ENCODE assay signal across 10 cellular contexts in genomic region chr20:52312131-52312729, GRCh38.
A peak's percentile ranks its signal among the peaks of the same experiment; 100 is the strongest.
DNase-seq lines count a peak whose midpoint lies in the region; ATAC-seq and TF ChIP-seq lines count a peak whose summit lies in the region.
"Had no signal": no experiment of that assay in that cellular context is flagged by ENCODE, and none has a peak within 500 bp of the region (broad histone marks: within the 10 kb centered on the region; RNA-seq: fewer than 3 reads in every experiment).

No MANE protein-coding gene starts in this region.

- H3K27ac Mint-ChIP-seq in activated naive CD8-positive, alpha-beta T cell treated with anti-CD3 and anti-CD28 coated beads for 36 hours, result no peak overlapping the region

- H3K9me3 ChIP-seq in Peyer's patch (no peaks in the 10 kb centered on the region), heart right ventricle (no peaks in the 10 kb centered on the region), sigmoid colon (no peaks in the 10 kb centered on the region)
- H3K9me3 ChIP-seq: BLaER1 had no signal

- H3K27me3 ChIP-seq in Peyer's patch (no peaks in the 10 kb centered on the region), heart right ventricle (peaks cover 0 to 5% (median 0%) of the 10 kb centered on the region in 7 donors), sigmoid colon (peaks cover 0 to 3% (median 0%) of the 10 kb centered on the region in 3 donors)
- H3K27me3 ChIP-seq: BLaER1 had no signal

- peaks cover 10% of the 10 kb centered on the region for H3K4me1 Mint-ChIP-seq in activated naive CD8-positive, alpha-beta T cell treated with anti-CD3 and anti-CD28 coated beads for 36 hours

- H3K4me1 ChIP-seq in Peyer's patch, result no peaks in the 10 kb centered on the region
- peaks cover 0 to 12% (median 3%) of the 10 kb centered on the region in 9 donors for H3K4me1 ChIP-seq in heart right ventricle
- H3K4me1 ChIP-seq in sigmoid colon, result peaks cover 0 to 5% (median 0%) of the 10 kb centered on the region in 4 donors

- H3K36me3 Mint-ChIP-seq in activated naive CD8-positive, alpha-beta T cell treated with anti-CD3 and anti-CD28 coated beads for 36 hours, result no peaks in the 10 kb centered on the region

- H3K4me3 ChIP-seq in LNCaP clone FGC (ENCODE audit: low read depth, low read length) (no peak overlapping the region), Peyer's patch (no peak overlapping the region), heart right ventricle (no peak overlapping the region), sigmoid colon (no peak overlapping the region)
- H3K4me3 ChIP-seq: BLaER1 had no signal

- DNase-seq in NCI-H1436 (lab: John Stamatoyannopoulos, UW), result peak; percentile 47
- no peak for DNase-seq in NCI-H1436 treated with DMSO at 0.1 percent for 48 hours (lab: John Stamatoyannopoulos, UW)
- DNase-seq in LNCaP clone FGC (ENCODE audit: low read depth), result peak; percentile 37
- DNase-seq in Peyer's patch, result peak in 2 of 3 donors; percentile 18 to 68
- DNase-seq in activated naive CD8-positive, alpha-beta T cell treated with anti-CD3 and anti-CD28 coated beads for 36 hours, result peak; percentile 22
- peak in 1 of 2 donors; percentile 40 for DNase-seq in heart right ventricle
- no peak for DNase-seq in sigmoid colon
- DNase-seq in NK-92 (lab: John Stamatoyannopoulos, UW; ENCODE audit: unreplicated experiment), result no peak

- intact Hi-C loops in heart right ventricle (cut with DNase I), result loop anchor here (1.0 to 10.0 kb wide), 13 partner anchors 63 to 1240 kb away; no protein-coding TSS in a partner anchor
- intact Hi-C loops in sigmoid colon (cut with DNase I), result loop anchor here (5.0 kb wide), 1 partner anchor 1235 kb away; no protein-coding TSS in a partner anchor

- WGBS in heart right ventricle, 2 donors, result 54 to 59% methylated on average over 2 of the region's 2 CpGs
- 46 to 62% methylated on average over 2 of the region's 2 CpGs for WGBS in sigmoid colon, 2 donors

- H3K36me3 ChIP-seq in Peyer's patch, result no peaks in the 10 kb centered on the region
- H3K36me3 ChIP-seq in heart right ventricle, result no peaks in the 10 kb centered on the region
- H3K36me3 ChIP-seq in sigmoid colon, result no peaks in the 10 kb centered on the region
- H3K36me3 ChIP-seq: BLaER1 had no signal

- H3K9me3 Mint-ChIP-seq in activated naive CD8-positive, alpha-beta T cell treated with anti-CD3 and anti-CD28 coated beads for 36 hours, result no peaks in the 10 kb centered on the region

- no peak for TF ChIP-seq EP300 in sigmoid colon (IDR thresholded peaks at IDR 0.05)

- TF ChIP-seq CTCF in LNCaP clone FGC (IDR thresholded peaks at IDR 0.05; ENCODE audit: control insufficient read depth, extremely low read depth, insufficient read depth) (peak; percentile 79), Peyer's patch (IDR thresholded peaks at IDR 0.05) (peak; percentile 26 to 68 (median 60)), heart right ventricle (IDR thresholded peaks at IDR 0.05) (peak; percentile 41 to 85 (median 76)), sigmoid colon (IDR thresholded peaks at IDR 0.05) (peak in 3 of 4 experiments; percentile 30 to 47 (median 32))

- TF ChIP-seq POLR2A in Peyer's patch (IDR thresholded peaks at IDR 0.05), result no peak
- TF ChIP-seq POLR2A in sigmoid colon (IDR thresholded peaks at IDR 0.05), result no peak

- no peak overlapping the region for H3K4me3 Mint-ChIP-seq in activated naive CD8-positive, alpha-beta T cell treated with anti-CD3 and anti-CD28 coated beads for 36 hours

- H3K27me3 Mint-ChIP-seq in activated naive CD8-positive, alpha-beta T cell treated with anti-CD3 and anti-CD28 coated beads for 36 hours, result no peaks in the 10 kb centered on the region

- H3K27ac ChIP-seq in Peyer's patch, result no peak overlapping the region
- no peak overlapping the region for H3K27ac ChIP-seq in heart right ventricle
- no peak overlapping the region for H3K27ac ChIP-seq in sigmoid colon
- H3K27ac ChIP-seq: BLaER1, epithelial cell of prostate had no signal

- ATAC-seq in heart right ventricle, result peak in 6 of 8 donors; percentile 44 to 67 (median 60)

Comparison
In these comparisons a context has a peak if more than half of its experiments do, and no peak if none do; other contexts are left out.
1. DNase-seq: peak in NCI-H1436 (single experiment), LNCaP clone FGC (single experiment), Peyer's patch (2 of 3) and activated naive CD8-positive, alpha-beta T cell treated with anti-CD3 and anti-CD28 coated beads for 36 hours (single experiment); none in NCI-H1436 treated with DMSO at 0.1 percent for 48 hours (single experiment), sigmoid colon (single experiment) and NK-92 (single experiment).
2. Peak in every context shown above with its lines, with median percentiles within 50 percentile points of each other: CTCF ChIP-seq.